Comparison of ENCODE assay signal across 11 cellular contexts in the genomic region with DNA sequence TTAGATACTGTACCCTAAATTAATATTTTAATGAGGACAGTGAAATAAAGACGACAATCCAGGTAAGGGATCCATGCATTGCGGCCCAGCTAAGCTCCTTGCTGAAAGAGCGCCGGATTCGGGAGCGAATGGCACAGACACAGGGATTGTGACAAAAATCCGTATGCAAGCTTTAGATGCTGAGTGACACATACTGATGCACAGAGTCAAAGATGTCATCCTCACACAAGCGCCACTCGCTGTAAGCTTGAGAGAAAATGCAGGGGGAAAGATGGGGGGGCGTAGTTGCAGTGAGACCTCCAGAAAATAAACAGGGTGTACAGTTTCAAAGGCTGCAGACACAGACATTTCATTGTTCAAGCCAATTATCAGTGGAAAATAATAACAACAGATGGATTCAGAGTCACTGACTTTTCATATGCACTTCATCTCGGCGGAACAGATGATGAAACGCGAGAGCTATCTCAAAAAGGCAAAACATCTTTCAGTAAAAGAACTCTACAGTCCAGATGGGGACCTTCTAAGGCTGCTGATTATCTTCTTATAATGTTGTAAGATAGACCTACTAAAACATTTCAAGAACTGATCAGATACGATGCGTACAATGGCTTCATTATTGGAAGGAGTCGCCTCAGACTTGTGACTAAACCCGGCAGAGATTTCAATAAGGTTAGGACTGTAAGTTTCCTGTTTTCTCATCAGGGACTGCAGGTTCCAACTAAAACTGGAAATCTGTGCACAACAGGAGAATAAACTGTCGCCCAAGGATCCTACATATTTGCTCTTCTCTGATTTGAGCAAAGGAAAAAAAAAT.
A peak's percentile ranks its signal among the peaks of the same experiment; 100 is the strongest.
DNase-seq lines count a peak whose midpoint lies in the region; ATAC-seq lines count a peak whose summit lies in the region.
"Had no signal": no experiment of that assay in that cellular context is flagged by ENCODE, and none has a peak within 500 bp of the region (broad histone marks: within the 10 kb centered on the region; RNA-seq: fewer than 3 reads in every experiment).

No MANE protein-coding gene starts in this region.

- DNase-seq in left ventricle myocardium superior, result no peak
- no peak for DNase-seq in cardiac septum (ENCODE audit: low spot score)
- DNase-seq in activated CD8-positive, alpha-beta T cell treated with anti-CD3 and anti-CD28 coated beads, Interleukin-2, amount 10 ng/mL, durations not matched to agents 7 days and 5 days, result no peak
- DNase-seq in globus pallidus (ENCODE audit: low spot score), result peak; percentile 69
- DNase-seq in superior temporal gyrus (ENCODE audit: extremely low spot score), result peak; percentile 65
- no peak for DNase-seq in D341Med (ENCODE audit: low spot score)
- DNase-seq in activated T-helper 1 cell treated with anti-CD3 and anti-CD28 coated beads, Interleukin-12 subunit alpha, Interleukin-12 subunit beta, Interleukin-2, Interleukin-4 antibody, amounts not matched to agents 30 ng/mL and 10 ng/mL and 1 ng/mL, durations not matched to agents 14 hours and 24 hours and 36 hours (ENCODE audit: low spot score), result no peak
- DNase-seq in EL, result no peak
- DNase-seq: BE2C, NCI-H1417 treated with DMSO at 0.1 percent for 48 hours, T-helper 9 cell had no signal

- intact Hi-C loops in left ventricle myocardium superior (cut with micrococcal nuclease) (loop anchor here (10.0 kb wide), 2 partner anchors 277 to 303 kb away; a partner anchor contains a TSS), cardiac septum (cut with DNase I) (loop anchor here (5.0 to 10.0 kb wide), 2 partner anchors 183 to 756 kb away; no protein-coding TSS in a partner anchor)
- intact Hi-C loops in activated T-helper 1 cell treated with anti-CD3 and anti-CD28 coated beads, Interleukin-12 subunit alpha, Interleukin-12 subunit beta, Interleukin-2, Interleukin-4 antibody, amounts not matched to agents 30 ng/mL and 10 ng/mL and 1 ng/mL, durations not matched to agents 14 hours and 24 hours and 36 hours (cut with micrococcal nuclease), result loop anchor here (2.0 to 5.0 kb wide), 3 partner anchors 53 to 756 kb away; no protein-coding TSS in a partner anchor

- H3K36me3 Mint-ChIP-seq in activated CD8-positive, alpha-beta T cell treated with anti-CD3 and anti-CD28 coated beads, Interleukin-2, amount 10 ng/mL, durations not matched to agents 7 days and 5 days (ENCODE audit: low read depth), result peaks cover 3% of the 10 kb centered on the region
- H3K36me3 Mint-ChIP-seq in activated T-helper 1 cell treated with anti-CD3 and anti-CD28 coated beads, Interleukin-12 subunit alpha, Interleukin-12 subunit beta, Interleukin-2, Interleukin-4 antibody, amounts not matched to agents 30 ng/mL and 10 ng/mL and 1 ng/mL, durations not matched to agents 14 hours and 24 hours and 36 hours (ENCODE audit: low read depth), result peaks cover 3% of the 10 kb centered on the region

- no peaks in the 10 kb centered on the region for H3K27me3 Mint-ChIP-seq in activated CD8-positive, alpha-beta T cell treated with anti-CD3 and anti-CD28 coated beads, Interleukin-2, amount 10 ng/mL, durations not matched to agents 7 days and 5 days (ENCODE audit: low read depth)
- peaks cover 50% of the 10 kb centered on the region for H3K27me3 Mint-ChIP-seq in activated T-helper 1 cell treated with anti-CD3 and anti-CD28 coated beads, Interleukin-12 subunit alpha, Interleukin-12 subunit beta, Interleukin-2, Interleukin-4 antibody, amounts not matched to agents 30 ng/mL and 10 ng/mL and 1 ng/mL, durations not matched to agents 14 hours and 24 hours and 36 hours (ENCODE audit: insufficient read depth)

- CTCF ChIA-PET in activated CD8-positive, alpha-beta T cell treated with anti-CD3 and anti-CD28 coated beads, Interleukin-2, amount 10 ng/mL, durations not matched to agents 7 days and 5 days (lab: Charles Lee), result interaction anchor here (0.7 to 3.6 kb wide), 11 partner anchors 8 to 759 kb away, joined by 3 to 14 read pairs (median 3); no protein-coding TSS in a partner anchor

- H3K4me1 Mint-ChIP-seq in activated CD8-positive, alpha-beta T cell treated with anti-CD3 and anti-CD28 coated beads, Interleukin-2, amount 10 ng/mL, durations not matched to agents 7 days and 5 days (ENCODE audit: low read depth), result peaks cover 73% of the 10 kb centered on the region
- H3K4me1 Mint-ChIP-seq in activated T-helper 1 cell treated with anti-CD3 and anti-CD28 coated beads, Interleukin-12 subunit alpha, Interleukin-12 subunit beta, Interleukin-2, Interleukin-4 antibody, amounts not matched to agents 30 ng/mL and 10 ng/mL and 1 ng/mL, durations not matched to agents 14 hours and 24 hours and 36 hours (ENCODE audit: low read depth), result peaks cover 53% of the 10 kb centered on the region

- POLR2A ChIA-PET in activated CD8-positive, alpha-beta T cell treated with anti-CD3 and anti-CD28 coated beads, Interleukin-2, amount 10 ng/mL, durations not matched to agents 7 days and 5 days (lab: Charles Lee), result interaction anchor here (0.5 to 1.2 kb wide), 6 partner anchors 50 to 376 kb away, joined by 3 to 8 read pairs (median 4); no protein-coding TSS in a partner anchor

- H3K27ac Mint-ChIP-seq in activated CD8-positive, alpha-beta T cell treated with anti-CD3 and anti-CD28 coated beads, Interleukin-2, amount 10 ng/mL, durations not matched to agents 7 days and 5 days, result peak overlapping the region; percentile 75
- H3K27ac Mint-ChIP-seq in activated T-helper 1 cell treated with anti-CD3 and anti-CD28 coated beads, Interleukin-12 subunit alpha, Interleukin-12 subunit beta, Interleukin-2, Interleukin-4 antibody, amounts not matched to agents 30 ng/mL and 10 ng/mL and 1 ng/mL, durations not matched to agents 14 hours and 24 hours and 36 hours, result no peak overlapping the region

- no peaks in the 10 kb centered on the region for H3K9me3 Mint-ChIP-seq in activated CD8-positive, alpha-beta T cell treated with anti-CD3 and anti-CD28 coated beads, Interleukin-2, amount 10 ng/mL, durations not matched to agents 7 days and 5 days (ENCODE audit: insufficient read depth)
- no peaks in the 10 kb centered on the region for H3K9me3 Mint-ChIP-seq in activated T-helper 1 cell treated with anti-CD3 and anti-CD28 coated beads, Interleukin-12 subunit alpha, Interleukin-12 subunit beta, Interleukin-2, Interleukin-4 antibody, amounts not matched to agents 30 ng/mL and 10 ng/mL and 1 ng/mL, durations not matched to agents 14 hours and 24 hours and 36 hours

- ATAC-seq in left ventricle myocardium superior, result peak; percentile 4
- ATAC-seq in activated CD8-positive, alpha-beta T cell treated with anti-CD3 and anti-CD28 coated beads, Interleukin-2, amount 10 ng/mL, durations not matched to agents 7 days and 5 days, result no peak

- H3K4me3 Mint-ChIP-seq in activated CD8-positive, alpha-beta T cell treated with anti-CD3 and anti-CD28 coated beads, Interleukin-2, amount 10 ng/mL, durations not matched to agents 7 days and 5 days, result peak overlapping the region; percentile 49
- H3K4me3 Mint-ChIP-seq in activated T-helper 1 cell treated with anti-CD3 and anti-CD28 coated beads, Interleukin-12 subunit alpha, Interleukin-12 subunit beta, Interleukin-2, Interleukin-4 antibody, amounts not matched to agents 30 ng/mL and 10 ng/mL and 1 ng/mL, durations not matched to agents 14 hours and 24 hours and 36 hours, result no peak overlapping the region

Comparison
In these comparisons a context has a peak if more than half of its experiments do, and no peak if none do; other contexts are left out.
1. DNase-seq: peak in globus pallidus (single experiment) and superior temporal gyrus (single experiment); none in left ventricle myocardium superior (single experiment), cardiac septum (single experiment), activated CD8-positive, alpha-beta T cell treated with anti-CD3 and anti-CD28 coated beads, Interleukin-2, amount 10 ng/mL, durations not matched to agents 7 days and 5 days (single experiment), D341Med (single experiment), activated T-helper 1 cell treated with anti-CD3 and anti-CD28 coated beads, Interleukin-12 subunit alpha, Interleukin-12 subunit beta, Interleukin-2, Interleukin-4 antibody, amounts not matched to agents 30 ng/mL and 10 ng/mL and 1 ng/mL, durations not matched to agents 14 hours and 24 hours and 36 hours (single experiment) and EL (single experiment).